Comparison of ENCODE assay signal across 8 cellular contexts in the genomic region with DNA sequence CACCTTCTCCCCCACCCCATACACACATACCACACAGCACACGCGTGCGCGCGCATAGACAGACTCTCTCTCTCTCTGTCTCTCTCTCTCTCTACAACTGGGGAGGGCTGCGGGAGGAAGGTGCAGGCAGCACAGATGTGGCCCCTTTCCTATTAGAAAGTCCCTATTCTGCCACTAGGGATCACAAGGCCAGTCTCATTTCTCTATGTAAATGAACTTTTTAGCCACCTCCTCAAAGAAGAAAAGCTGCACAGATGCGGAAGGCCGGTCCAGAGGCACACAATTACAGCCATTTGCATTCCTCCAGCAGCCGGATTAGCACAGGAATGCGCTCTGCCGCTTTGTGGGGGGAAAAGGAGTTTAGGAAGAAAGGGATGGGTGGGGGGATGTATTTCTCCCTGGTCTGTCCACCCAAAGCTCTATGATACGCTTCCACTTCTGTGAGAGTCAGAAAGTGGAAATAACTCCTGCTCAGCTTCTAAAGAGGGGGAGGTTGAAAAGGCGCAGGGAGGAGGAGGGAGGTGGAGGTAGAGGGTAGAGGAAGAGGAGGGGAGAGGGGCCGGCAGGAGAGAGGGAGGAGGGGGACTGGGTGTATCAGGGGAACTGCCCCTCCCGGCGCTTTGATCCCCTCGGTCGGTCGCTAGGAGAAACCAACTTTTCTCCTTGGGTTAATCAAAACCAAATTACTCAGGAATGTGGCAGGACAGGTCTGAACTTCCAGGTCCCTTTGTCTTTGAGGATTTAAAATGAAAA. TPM values are rescaled to one million over a fixed set of nuclear protein-coding genes. Genes with fewer than 3 reads are reported as not detected.
DNase-seq lines count a peak whose midpoint lies in the region; ATAC-seq and TF ChIP-seq lines count a peak whose summit lies in the region.

No MANE protein-coding gene starts in this region.

- no peak for TF ChIP-seq POLR2A in breast epithelium (IDR thresholded peaks at IDR 0.05)
- no peak for TF ChIP-seq POLR2A in upper lobe of left lung (IDR thresholded peaks at IDR 0.05)

- H3K4me1 ChIP-seq in breast epithelium (peaks cover 0 to 7% of the 10 kb centered on the region in 2 donors), upper lobe of left lung (peaks cover 39 to 67% (median 41%) of the 10 kb centered on the region in 4 donors)

- H3K9me3 Mint-ChIP-seq in MCF 10A (ENCODE audit: unreplicated experiment), result no peaks in the 10 kb centered on the region

- H3K27me3 ChIP-seq in breast epithelium, result no peaks in the 10 kb centered on the region
- no peaks in the 10 kb centered on the region for H3K27me3 ChIP-seq in upper lobe of left lung

- no peak for DNase-seq in breast epithelium (ENCODE audit: low spot score in 2 of 2)
- no peak for DNase-seq in MCF 10A (ENCODE audit: unreplicated experiment)
- DNase-seq in germinal center (ENCODE audit: low spot score), result peak; percentile 24
- no peak for DNase-seq in upper lobe of left lung
- DNase-seq in AG08396 (ENCODE audit: low spot score), result no peak
- DNase-seq in RWPE1 (ENCODE audit: low spot score), result no peak
- DNase-seq in activated gamma-delta T cell treated with Interleukin-2 at 50 U/mL for 16 hours, result no peak

- 40 to 55% methylated on average over 19 of the region's 19 CpGs for WGBS in upper lobe of left lung, 2 donors

- no peak overlapping the region for H3K4me3 Mint-ChIP-seq in MCF 10A (ENCODE audit: unreplicated experiment)

- H3K27ac ChIP-seq in breast epithelium, result no peak overlapping the region
- peak overlapping the region in 3 of 4 donors; percentile 19 to 40 (median 34) for H3K27ac ChIP-seq in upper lobe of left lung
- H3K27ac ChIP-seq in RWPE1, result no peak overlapping the region

- peaks cover 20% of the 10 kb centered on the region for H3K4me1 Mint-ChIP-seq in MCF 10A (ENCODE audit: insufficient read depth, unreplicated experiment)

- TF ChIP-seq EP300 in upper lobe of left lung (IDR thresholded peaks at IDR 0.05), result no peak

- H3K36me3 ChIP-seq in breast epithelium, result no peaks in the 10 kb centered on the region
- H3K36me3 ChIP-seq in upper lobe of left lung, result no peaks in the 10 kb centered on the region

- ATAC-seq in HG03066 (IDR thresholded peaks at IDR 0.05; ENCODE audit: low read depth, unreplicated experiment) (peak; percentile 57), upper lobe of left lung (ENCODE audit: low FRiP score in 2 of 2) (no peak)

- no peaks in the 10 kb centered on the region for H3K27me3 Mint-ChIP-seq in MCF 10A (ENCODE audit: insufficient read depth, unreplicated experiment)

- TF ChIP-seq CTCF in breast epithelium (IDR thresholded peaks at IDR 0.05) (no peak), MCF 10A (IDR thresholded peaks at IDR 0.05; ENCODE audit: unreplicated experiment) (no peak), upper lobe of left lung (IDR thresholded peaks at IDR 0.05) (no peak), RWPE1 (conservative IDR thresholded peaks at IDR 0.05; ENCODE audit: low read depth) (no peak)

- H3K9me3 ChIP-seq in breast epithelium (no peaks in the 10 kb centered on the region), upper lobe of left lung (no peaks in the 10 kb centered on the region)

- H3K36me3 Mint-ChIP-seq in MCF 10A (ENCODE audit: insufficient read depth, unreplicated experiment), result peaks cover 5% of the 10 kb centered on the region

- BruUV-seq in MCF 10A (replicated peaks; lab: Mats Ljungman, UMichigan), result no TSS peak

- H3K27ac Mint-ChIP-seq in MCF 10A (ENCODE audit: low read depth, unreplicated experiment), result no peak overlapping the region

- peak overlapping the region in 2 of 3 donors; percentile 29 to 36 for H3K4me3 ChIP-seq in breast epithelium
- peak overlapping the region in 2 of 4 donors; percentile 4 to 16 for H3K4me3 ChIP-seq in upper lobe of left lung

- CTCF ChIA-PET in MCF 10A (lab: Yijun Ruan, JAX) (interaction anchor here (0.6 to 0.7 kb wide), 2 partner anchors 17 to 57 kb away, joined by 3 read pairs; no protein-coding TSS in a partner anchor), RWPE1 (lab: Yijun Ruan, JAX) (interaction anchor here (0.6 to 1.2 kb wide), 2 partner anchors 112 to 229 kb away, joined by 3 to 4 read pairs; no protein-coding TSS in a partner anchor)

- intact Hi-C loops in breast epithelium (cut with DNase I; ENCODE audit: low total_unique reads) (no loop called here), MCF 10A (cut with micrococcal nuclease) (no loop called here)

- POLR2A ChIA-PET in MCF 10A (lab: Yijun Ruan, JAX), result no interaction called here
- POLR2A ChIA-PET in RWPE1 (lab: Yijun Ruan, JAX; ENCODE audit: low non-redundant PET), result no interaction called here

RNA-seq across cellular contexts. Expression of a gene that starts 11.7 kb away (rescaled TPM):
- 10 to 100 TPM; 10.8 to 36.0 (median 11.8) TPM for total RNA-seq in breast epithelium
- 21.1 and 27.4 TPM in 2 replicates for total RNA-seq in MCF 10A (2022)
- 10 to 100 TPM; 22.4 to 40.3 (median 27.0) TPM for total RNA-seq in upper lobe of left lung

Comparison
In these comparisons a context has a peak if more than half of its experiments do, and no peak if none do; other contexts are left out.
1. H3K27ac ChIP-seq: peak in upper lobe of left lung (3 of 4); none in breast epithelium (0 of 2) and RWPE1 (single experiment).